Comparison of ENCODE assay signal across 12 cellular contexts in the genomic region with DNA sequence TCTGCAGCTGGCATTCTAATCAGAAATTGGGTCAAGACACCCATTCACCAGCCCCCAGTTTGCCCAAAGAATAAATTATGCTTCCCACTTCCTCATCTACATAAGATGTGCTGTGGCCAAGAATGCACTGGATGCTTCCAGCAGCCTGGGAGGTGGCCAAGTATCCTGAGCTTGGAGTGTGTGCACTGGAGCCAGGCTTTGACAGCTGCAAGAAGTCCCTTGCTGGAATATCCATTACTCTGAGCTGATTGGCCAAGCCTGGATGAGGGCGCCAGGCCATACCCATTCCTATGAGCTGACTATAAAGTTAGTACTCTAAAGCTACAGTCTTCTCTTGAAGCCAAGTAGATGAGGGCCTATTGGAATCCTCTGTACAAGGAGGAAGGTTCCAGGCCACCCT.
DNase-seq lines count a peak whose midpoint lies in the region; ATAC-seq, FAIRE-seq and TF ChIP-seq lines count a peak whose summit lies in the region.
"Had no signal": no experiment of that assay in that cellular context is flagged by ENCODE, and none has a peak within 500 bp of the region (broad histone marks: within the 10 kb centered on the region; RNA-seq: fewer than 3 reads in every experiment).

No MANE protein-coding gene starts in this region.

- H3K27ac ChIP-seq in astrocyte (ENCODE audit: low read depth, low read length) (no peak overlapping the region), heart right ventricle (no peak overlapping the region), PC-9 (no peak overlapping the region)

- H3K36me3 ChIP-seq in astrocyte (ENCODE audit: insufficient read depth, low read length) (no peaks in the 10 kb centered on the region), heart right ventricle (no peaks in the 10 kb centered on the region), PC-9 (ENCODE audit: low read depth) (no peaks in the 10 kb centered on the region)

- H3K4me1 ChIP-seq in astrocyte (ENCODE audit: insufficient read depth, low read length) (peaks cover 16% of the 10 kb centered on the region), heart right ventricle (peaks cover 0 to 14% (median 7%) of the 10 kb centered on the region in 9 donors), PC-9 (replicated peaks; ENCODE audit: insufficient read depth) (no peaks in the 10 kb centered on the region)

- no peak overlapping the region for H3K27ac Mint-ChIP-seq in astrocyte (ENCODE audit: unreplicated experiment)
- H3K27ac Mint-ChIP-seq: naive thymus-derived CD4-positive, alpha-beta T cell had no signal

- peak in 7 of 8 donors; percentile 59 to 91 (median 81) for ATAC-seq in heart right ventricle
- ATAC-seq: naive thymus-derived CD4-positive, alpha-beta T cell had no signal

- no peaks in the 10 kb centered on the region for H4K20me1 ChIP-seq in astrocyte (ENCODE audit: insufficient read depth, low read length)
- H4K20me1 ChIP-seq in PC-9 (ENCODE audit: insufficient read depth) = no peaks in the 10 kb centered on the region

- no TSS peak for BruUV-seq in PC-9 (replicated peaks; lab: Mats Ljungman, UMichigan)

- H3K36me3 Mint-ChIP-seq in astrocyte (ENCODE audit: low read depth, unreplicated experiment) = no peaks in the 10 kb centered on the region

- DNase-seq in AG10803 (ENCODE audit: low read depth) (peak; percentile 91), astrocyte (ENCODE audit: low read depth) (peak; percentile 84), heart right ventricle (peak; percentile 55 to 57), pons (ENCODE audit: low spot score) (peak; percentile 50), LoVo (ENCODE audit: low spot score) (no peak), NCI-H1436 (lab: John Stamatoyannopoulos, UW) (no peak), PC-9 (no peak), NCI-H2081 (lab: John Stamatoyannopoulos, UW) (no peak)
- DNase-seq: effector memory CD4-positive, alpha-beta T cell; naive thymus-derived CD4-positive, alpha-beta T cell; NCI-H524 had no signal

- no peaks in the 10 kb centered on the region for H3K27me3 ChIP-seq in astrocyte (ENCODE audit: insufficient read depth, low read length)
- H3K27me3 ChIP-seq in heart right ventricle = no peaks in the 10 kb centered on the region
- no peaks in the 10 kb centered on the region for H3K27me3 ChIP-seq in PC-9 (ENCODE audit: insufficient read depth, low read depth)

- POLR2A ChIA-PET in PC-9 (lab: Charles Lee; ENCODE audit: unreplicated experiment) = no interaction called here

- no peaks in the 10 kb centered on the region for H3K9me3 Mint-ChIP-seq in astrocyte (ENCODE audit: unreplicated experiment)

- FAIRE-seq in astrocyte (lab: Jason Lieb, UNC) = no peak
- FAIRE-seq: G401.6 had no signal

- intact Hi-C loops in heart right ventricle (cut with DNase I) (no loop called here), PC-9 (cut with micrococcal nuclease; ENCODE audit: unreplicated experiment) (loop anchor here (10.0 kb wide), 4 partner anchors 132 to 702 kb away; partner anchors contain the start of gene KLF4)

- H3K4me2 ChIP-seq in astrocyte (ENCODE audit: low read length) = no peak overlapping the region
- no peak overlapping the region for H3K4me2 ChIP-seq in PC-9

- peaks cover 24% of the 10 kb centered on the region for H3K4me1 Mint-ChIP-seq in astrocyte (ENCODE audit: low read depth, unreplicated experiment)

- no peaks in the 10 kb centered on the region for H3F3A ChIP-seq in PC-9 (ENCODE audit: insufficient read depth, low read depth)

- no peak overlapping the region for H3K4me3 ChIP-seq in AG10803 (ENCODE audit: low read length)
- no peak overlapping the region for H3K4me3 ChIP-seq in astrocyte (ENCODE audit: insufficient read depth, low read depth, low read length)
- H3K4me3 ChIP-seq in heart right ventricle = no peak overlapping the region
- H3K4me3 ChIP-seq in PC-9 = no peak overlapping the region

- H2AFZ ChIP-seq in astrocyte (ENCODE audit: low read depth, low read length) = no peak overlapping the region
- no peak overlapping the region for H2AFZ ChIP-seq in PC-9

- CTCF ChIA-PET in PC-9 (lab: Charles Lee) = no interaction called here

- no peaks in the 10 kb centered on the region for H3K27me3 Mint-ChIP-seq in astrocyte (ENCODE audit: low read depth, unreplicated experiment)

- H3K9me2 ChIP-seq in PC-9 (ENCODE audit: insufficient read depth) = no peaks in the 10 kb centered on the region

- TF ChIP-seq CTCF in AG10803 (conservative IDR thresholded peaks at IDR 0.05; ENCODE audit: low read length) (no peak), astrocyte (IDR thresholded peaks at IDR 0.05; ENCODE audit: insufficient read depth, low read depth, low read length) (no peak), heart right ventricle (IDR thresholded peaks at IDR 0.05) (no peak), PC-9 (conservative IDR thresholded peaks at IDR 0.05) (no peak)

- WGBS in heart right ventricle, 2 donors = 46 to 83% methylated on average over 1 of the region's 1 CpG

- H3K79me2 ChIP-seq in astrocyte (ENCODE audit: insufficient read depth, low read length) (no peaks in the 10 kb centered on the region), PC-9 (ENCODE audit: low read depth) (no peaks in the 10 kb centered on the region)

- H3K9ac ChIP-seq in astrocyte (ENCODE audit: low read length) = no peak overlapping the region

- H3K9me3 ChIP-seq in astrocyte (ENCODE audit: insufficient read depth, low read depth, low read length) = no peaks in the 10 kb centered on the region
- H3K9me3 ChIP-seq in heart right ventricle = no peaks in the 10 kb centered on the region
- H3K9me3 ChIP-seq in PC-9 (ENCODE audit: insufficient read depth, low read depth) = no peaks in the 10 kb centered on the region

- no peak overlapping the region for H3K4me3 Mint-ChIP-seq in astrocyte (ENCODE audit: unreplicated experiment)
- H3K4me3 Mint-ChIP-seq: naive thymus-derived CD4-positive, alpha-beta T cell had no signal

Comparison
In these comparisons a context has a peak if more than half of its experiments do, and no peak if none do; other contexts are left out.
1. DNase-seq: peak in AG10803 (single experiment), astrocyte (single experiment), heart right ventricle (2 of 2) and pons (single experiment); none in LoVo (single experiment), NCI-H1436 (single experiment), PC-9 (0 of 2) and NCI-H2081 (0 of 2).